Comparison of ENCODE assay signal across 8 cellular contexts in the genomic region with DNA sequence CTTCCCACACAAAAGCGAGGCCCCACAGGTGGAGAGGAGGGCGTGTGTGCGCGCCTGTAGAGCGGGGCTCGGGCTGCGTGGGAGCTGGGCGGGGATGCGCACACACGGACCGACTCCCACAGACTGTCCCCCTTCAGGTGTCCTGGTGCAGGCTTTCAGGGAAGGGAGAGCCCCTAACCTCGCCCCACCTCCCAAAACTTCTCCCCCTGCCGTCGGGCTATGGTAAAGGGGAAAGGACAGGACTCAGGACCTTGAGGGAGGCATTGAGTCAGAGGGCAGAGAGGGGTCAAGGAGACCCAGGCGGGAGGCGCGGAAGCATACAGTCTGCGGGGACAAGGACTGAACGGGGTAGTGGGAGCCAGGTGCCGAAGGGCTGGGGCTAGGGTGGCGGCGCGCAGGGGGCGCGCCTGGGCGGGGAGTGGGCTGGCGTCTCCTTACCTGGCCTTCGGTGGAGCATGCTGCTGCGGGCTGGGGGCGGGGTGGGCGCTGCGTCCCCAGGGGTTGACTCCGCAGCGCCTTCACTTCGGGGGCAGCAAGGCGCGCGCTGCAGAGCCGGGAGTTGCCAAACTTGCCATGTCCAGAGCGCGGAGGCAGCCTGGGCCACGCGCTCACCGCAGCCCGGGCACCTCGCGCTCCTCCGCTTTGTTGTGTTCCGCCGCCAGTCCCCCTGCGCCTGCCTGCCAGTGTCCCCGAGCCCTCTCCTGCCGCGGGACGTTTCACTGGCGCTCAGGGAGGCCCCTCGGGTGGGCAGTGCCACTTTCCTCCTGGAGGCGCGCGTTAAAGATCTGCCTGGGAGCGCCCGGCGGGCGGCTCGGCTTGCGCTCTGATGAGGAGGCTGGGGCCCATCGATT.
DNase-seq lines count a peak whose midpoint lies in the region; ATAC-seq and TF ChIP-seq lines count a peak whose summit lies in the region.

No MANE protein-coding gene starts in this region.

- no TSS peak for BruUV-seq in PC-3 (replicated peaks; lab: Mats Ljungman, UMichigan)

- H3K9ac ChIP-seq in PC-3 (ENCODE audit: low read length) (peak overlapping the region; percentile 49), parathyroid adenoma (no peak overlapping the region)

- intact Hi-C loops in PC-3 (cut with micrococcal nuclease) = loop anchor here (10.0 kb wide), 1 partner anchor 169 kb away; no protein-coding TSS in a partner anchor

- H3K4me2 ChIP-seq in PC-3 (ENCODE audit: low read length) (peak overlapping the region; percentile 92), parathyroid adenoma (ENCODE audit: low read length) (no peak overlapping the region)

- DNase-seq in DMS 273 (lab: John Stamatoyannopoulos, UW; ENCODE audit: unreplicated experiment) (peak; percentile 79), PC-3 (peak; percentile 28), foreskin keratinocyte (peak in 1 of 2 donors; percentile 35), NCI-H774 (lab: John Stamatoyannopoulos, UW) (no peak), omental fat pad (ENCODE audit: low spot score) (no peak), RWPE1 (ENCODE audit: low spot score) (no peak)

- H3K9me3 ChIP-seq in PC-3 (ENCODE audit: low read length) = no peaks in the 10 kb centered on the region
- H3K9me3 ChIP-seq in parathyroid adenoma (ENCODE audit: control insufficient read depth, low read length) = no peaks in the 10 kb centered on the region

- CTCF ChIA-PET in PC-3 (lab: Charles Lee) = interaction anchor here (0.6 to 4.1 kb wide), 2 partner anchors 295 to 302 kb away, joined by 3 to 30 read pairs; a partner anchor contains a TSS
- CTCF ChIA-PET in RWPE1 (lab: Yijun Ruan, JAX) = interaction anchor here (1.1 kb wide), 1 partner anchor 294 kb away, joined by 7 read pairs; no protein-coding TSS in a partner anchor

- H3K4me3 ChIP-seq in PC-3 (ENCODE audit: low read length) (peak overlapping the region; percentile 76), parathyroid adenoma (ENCODE audit: low read depth, low read length) (peak overlapping the region; percentile 21)

- H2AFZ ChIP-seq in PC-3 (ENCODE audit: low read length) (peak overlapping the region; percentile 80), parathyroid adenoma (peak overlapping the region; percentile 13)

- TF ChIP-seq CTCF in PC-3 (conservative IDR thresholded peaks at IDR 0.05; ENCODE audit: low read depth, low read length) (peak; percentile 54; the same call in 1 of the 2 replicates), foreskin keratinocyte (conservative IDR thresholded peaks at IDR 0.05) (peak; percentile 33), parathyroid adenoma (IDR thresholded peaks at IDR 0.05) (no peak), omental fat pad (IDR thresholded peaks at IDR 0.05) (no peak), RWPE1 (conservative IDR thresholded peaks at IDR 0.05; ENCODE audit: low read depth) (no peak)

- ATAC-seq in PC-3 = peak; percentile 29
- ATAC-seq in foreskin keratinocyte = peak; percentile 69
- ATAC-seq in HG03442 (IDR thresholded peaks at IDR 0.05; ENCODE audit: unreplicated experiment) = no peak
- no peak for ATAC-seq in omental fat pad (ENCODE audit: low FRiP score)

- H3K4me1 ChIP-seq in PC-3 (ENCODE audit: insufficient read depth, low read length) = peaks cover 47% of the 10 kb centered on the region
- H3K4me1 ChIP-seq in foreskin keratinocyte = no peaks in the 10 kb centered on the region
- no peaks in the 10 kb centered on the region for H3K4me1 ChIP-seq in parathyroid adenoma

- H4K20me1 ChIP-seq in PC-3 (ENCODE audit: low read length) = no peaks in the 10 kb centered on the region

- H3K79me2 ChIP-seq in PC-3 (ENCODE audit: low read length) (no peaks in the 10 kb centered on the region), parathyroid adenoma (no peaks in the 10 kb centered on the region)

- H3K36me3 ChIP-seq in PC-3 (ENCODE audit: low read depth, low read length) (no peaks in the 10 kb centered on the region), parathyroid adenoma (ENCODE audit: control insufficient read depth, insufficient read depth, low read length) (no peaks in the 10 kb centered on the region)

- H3K27me3 ChIP-seq in PC-3 (ENCODE audit: low read length) = no peaks in the 10 kb centered on the region
- no peaks in the 10 kb centered on the region for H3K27me3 ChIP-seq in foreskin keratinocyte
- no peaks in the 10 kb centered on the region for H3K27me3 ChIP-seq in parathyroid adenoma (ENCODE audit: control insufficient read depth, insufficient read depth, low read length)

- POLR2A ChIA-PET in PC-3 (lab: Charles Lee; ENCODE audit: unreplicated experiment) (interaction anchor here (0.6 kb wide), 1 partner anchor 294 kb away, joined by 8 read pairs; no protein-coding TSS in a partner anchor), RWPE1 (lab: Yijun Ruan, JAX; ENCODE audit: low non-redundant PET) (no interaction called here)

- no peaks in the 10 kb centered on the region for H3F3A ChIP-seq in PC-3 (ENCODE audit: low read length, unreplicated experiment)

- no peaks in the 10 kb centered on the region for H3K9me2 ChIP-seq in PC-3 (replicated peaks; ENCODE audit: low read length)

- H3K27ac ChIP-seq in PC-3 (ENCODE audit: low read length) (peak overlapping the region; percentile 38), foreskin keratinocyte (no peak overlapping the region), parathyroid adenoma (no peak overlapping the region), RWPE1 (no peak overlapping the region)

Comparison
In these comparisons a context has a peak if more than half of its experiments do, and no peak if none do; other contexts are left out.
1. DNase-seq: peak in DMS 273 (single experiment) and PC-3 (single experiment); none in NCI-H774 (single experiment), omental fat pad (single experiment) and RWPE1 (single experiment).
2. ATAC-seq: peak in PC-3 (single experiment) and foreskin keratinocyte (single experiment); none in HG03442 (single experiment) and omental fat pad (single experiment).
3. CTCF ChIP-seq: peak in PC-3 (single experiment) and foreskin keratinocyte (single experiment); none in parathyroid adenoma (single experiment), omental fat pad (0 of 3) and RWPE1 (single experiment).